25 cellular contexts compared by ENCODE assay signal in genomic region chr19:20259615-20260014, GRCh38.
"Had no signal": no experiment of that assay in that cellular context is flagged by ENCODE, and none has a peak within 500 bp of the region (broad histone marks: within the 10 kb centered on the region; RNA-seq: fewer than 3 reads in every experiment).

No MANE protein-coding gene starts in this region.

- ATAC-seq: activated CD4-positive, alpha-beta T cell treated with anti-CD3 and anti-CD28 coated beads for 36 hours; activated T-cell treated with anti-CD3 and anti-CD28 coated beads, Interleukin-2, amount 50 U/mL, for 4 hours; gastrocnemius medialis; left ventricle myocardium superior; natural killer cell; stimulated activated naive B cell treated with anti-CD40 and anti-IgM and Interleukin-4, amounts not matched to agents 10 μg/mL and 1 μg/mL and 100 μg/mL, for 72 hours had no signal

- H3K4me3 ChIP-seq: breast epithelium, coronary artery, esophagus squamous epithelium, gastrocnemius medialis, prostate gland, testis, upper lobe of left lung had no signal

- H3K27ac ChIP-seq: breast epithelium, coronary artery, esophagus squamous epithelium, gastrocnemius medialis, prostate gland, testis, upper lobe of left lung had no signal

- H3K36me3 ChIP-seq: breast epithelium, esophagus squamous epithelium, gastrocnemius medialis, prostate gland, upper lobe of left lung had no signal

- H3K9me3 ChIP-seq: breast epithelium, gastrocnemius medialis, prostate gland, testis, upper lobe of left lung had no signal

- H3K27me3 ChIP-seq: esophagus squamous epithelium, gastrocnemius medialis, testis, upper lobe of left lung had no signal

- DNase-seq: activated B cell treated with CpG ODN at 0.5 μM for 24 hours; activated CD4-positive, alpha-beta T cell treated with anti-CD3 and anti-CD28 coated beads for 36 hours; activated CD4-positive, alpha-beta T cell treated with anti-CD3 and anti-CD28 coated beads, Interleukin-2, amount 50 U/mL, for 4 hours; activated CD8-positive, alpha-beta memory T cell treated with anti-CD3 and anti-CD28 coated beads for 24 hours; activated CD8-positive, alpha-beta memory T cell treated with anti-CD3 and anti-CD28 coated beads, Interleukin-2, amount 50 U/mL, for 4 hours; activated naive CD4-positive, alpha-beta T cell treated with Interleukin-2 at 50 U/mL for 16 hours; activated naive CD8-positive, alpha-beta T cell treated with anti-CD3 and anti-CD28 coated beads for 36 hours; activated T-cell treated with anti-CD3 and anti-CD28 coated beads, Interleukin-2, amount 50 U/mL, for 4 hours; cerebellar nuclear complex; esophagus squamous epithelium; gastrocnemius medialis; hippocampal formation; left ventricle myocardium superior; mammary epithelial cell; midbrain; natural killer cell; stimulated activated CD4-positive, alpha-beta T cell treated with anti-CD3 and anti-CD28 coated beads, Interleukin-2, amount 100 ng/mL, for 48 hours; stimulated activated CD8-positive, alpha-beta memory T cell treated with anti-CD3 and anti-CD28 coated beads, Interleukin-4, amount 100 ng/mL, for 48 hours; stimulated activated naive B cell treated with anti-CD40 and anti-IgM and Interleukin-4, amounts not matched to agents 10 μg/mL and 1 μg/mL and 100 μg/mL, for 72 hours; T1000; testis; upper lobe of left lung had no signal

- H3K4me1 ChIP-seq: breast epithelium, esophagus squamous epithelium, gastrocnemius medialis, prostate gland, testis, upper lobe of left lung had no signal
